In the genomic region with DNA sequence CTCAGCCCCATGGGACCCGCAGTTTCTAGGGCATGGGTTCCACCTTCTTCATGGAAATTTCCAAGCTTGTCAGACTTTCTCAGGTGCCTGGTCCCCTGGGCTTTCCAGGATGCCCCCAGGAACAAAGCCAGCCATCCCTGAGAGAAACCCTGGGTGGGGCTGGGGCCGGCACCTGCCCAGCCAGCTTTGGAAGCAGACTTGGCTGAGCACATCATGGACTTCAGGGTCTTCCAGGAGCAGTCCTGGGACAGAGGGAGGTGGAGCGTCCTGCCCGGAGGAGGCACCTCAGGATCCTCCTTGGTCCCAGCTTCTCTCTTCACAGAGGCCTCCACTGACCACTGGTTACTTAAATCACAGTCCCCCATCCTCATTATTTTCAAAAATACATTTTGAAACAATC, we compare ENCODE assay signal across 27 cellular contexts. TPM values are rescaled to one million over a fixed set of nuclear protein-coding genes. Genes with fewer than 3 reads are reported as not detected.
"Had no signal": no experiment of that assay in that cellular context is flagged by ENCODE, and none has a peak within 500 bp of the region (broad histone marks: within the 10 kb centered on the region; RNA-seq: fewer than 3 reads in every experiment).

No MANE protein-coding gene starts in this region.

- H3K27me3 ChIP-seq: ascending aorta, body of pancreas had no signal

- H3K4me1 ChIP-seq: ascending aorta, body of pancreas had no signal

- DNase-seq: activated B cell treated with CpG ODN at 0.5 μM for 24 hours; activated CD4-positive, alpha-beta T cell treated with anti-CD3 and anti-CD28 coated beads for 1 hour; activated CD4-positive, alpha-beta T cell treated with anti-CD3 and anti-CD28 coated beads, Interleukin-2, amount 10 ng/mL, durations not matched to agents 24 days and 14 days; activated CD4-positive, alpha-beta T cell treated with anti-CD3 and anti-CD28 coated beads, Interleukin-2, amount 50 U/mL, for 48 hours; activated CD8-positive, alpha-beta memory T cell treated with anti-CD3 and anti-CD28 coated beads, Interleukin-2, amount 10 ng/mL, durations not matched to agents 7 days and 5 days; activated effector memory CD4-positive, alpha-beta T cell treated with Interleukin-2 at 50 U/mL for 16 hours; activated naive CD4-positive, alpha-beta T cell; activated T-cell treated with anti-CD3 and anti-CD28 coated beads, Interleukin-2, amount 50 U/mL, for 24 hours; amniotic stem cell; body of pancreas; central memory CD4-positive, alpha-beta T cell; Karpas-422; MM.1S; NCI-H1105; NCI-H1436 treated with DMSO at 0.1 percent for 48 hours; NCI-H187; NCI-H2081; NCI-H510A treated with DMSO at 0.1 percent for 48 hours; NCI-H69; SHP77 treated with DMSO at 0.1 percent for 48 hours; T-helper 17 cell; T-helper 9 cell had no signal

- ATAC-seq: activated CD8-positive, alpha-beta memory T cell treated with anti-CD3 and anti-CD28 coated beads, Interleukin-2, amount 10 ng/mL, durations not matched to agents 7 days and 5 days; body of pancreas; T-helper 17 cell had no signal

- H3K36me3 ChIP-seq: ascending aorta had no signal

- H3K36me3 Mint-ChIP-seq: activated CD8-positive, alpha-beta memory T cell treated with anti-CD3 and anti-CD28 coated beads, Interleukin-2, amount 10 ng/mL, durations not matched to agents 7 days and 5 days; activated naive CD4-positive, alpha-beta T cell treated with anti-CD3 and anti-CD28 coated beads, Interleukin-2, amount 50 U/mL, for 24 hours had no signal

- H3K9me3 Mint-ChIP-seq: activated B cell treated with CpG ODN at 0.5 μM for 24 hours; activated CD4-positive, alpha-beta T cell treated with anti-CD3 and anti-CD28 coated beads, Interleukin-2, amount 10 ng/mL, durations not matched to agents 24 days and 14 days; activated naive CD4-positive, alpha-beta T cell treated with anti-CD3 and anti-CD28 coated beads, Interleukin-2, amount 50 U/mL, for 24 hours; activated T-cell treated with anti-CD3 and anti-CD28 coated beads, Interleukin-2, amount 50 U/mL, for 24 hours had no signal

- H3K4me3 ChIP-seq: ascending aorta, body of pancreas had no signal

- H3K27ac ChIP-seq: ascending aorta, body of pancreas had no signal

- FAIRE-seq: RCC 7860 had no signal

- H3K4me1 Mint-ChIP-seq: activated B cell treated with CpG ODN at 0.5 μM for 24 hours; activated CD4-positive, alpha-beta T cell treated with anti-CD3 and anti-CD28 coated beads, Interleukin-2, amount 10 ng/mL, durations not matched to agents 24 days and 14 days had no signal

- H3K9me3 ChIP-seq: ascending aorta, body of pancreas had no signal

- H3K4me3 Mint-ChIP-seq: activated B cell treated with CpG ODN at 0.5 μM for 24 hours; activated CD4-positive, alpha-beta T cell treated with anti-CD3 and anti-CD28 coated beads, Interleukin-2, amount 10 ng/mL, durations not matched to agents 24 days and 14 days; activated CD8-positive, alpha-beta memory T cell treated with anti-CD3 and anti-CD28 coated beads, Interleukin-2, amount 10 ng/mL, durations not matched to agents 7 days and 5 days; activated naive CD4-positive, alpha-beta T cell treated with anti-CD3 and anti-CD28 coated beads, Interleukin-2, amount 50 U/mL, for 24 hours; activated T-cell treated with anti-CD3 and anti-CD28 coated beads, Interleukin-2, amount 50 U/mL, for 24 hours; activated T-helper 1 cell treated with anti-CD3 and anti-CD28 coated beads, Interleukin-12 subunit alpha, Interleukin-12 subunit beta, Interleukin-2, Interleukin-4 antibody, amounts not matched to agents 30 ng/mL and 10 ng/mL and 1 ng/mL, durations not matched to agents 14 hours and 24 hours and 36 hours; T-helper 17 cell had no signal

- H3K27ac Mint-ChIP-seq: activated B cell treated with CpG ODN at 0.5 μM for 24 hours; activated CD4-positive, alpha-beta T cell treated with anti-CD3 and anti-CD28 coated beads, Interleukin-2, amount 10 ng/mL, durations not matched to agents 24 days and 14 days; activated CD8-positive, alpha-beta memory T cell treated with anti-CD3 and anti-CD28 coated beads, Interleukin-2, amount 10 ng/mL, durations not matched to agents 7 days and 5 days; activated naive CD4-positive, alpha-beta T cell treated with anti-CD3 and anti-CD28 coated beads, Interleukin-2, amount 50 U/mL, for 24 hours; activated T-cell treated with anti-CD3 and anti-CD28 coated beads, Interleukin-2, amount 50 U/mL, for 24 hours; activated T-helper 1 cell treated with anti-CD3 and anti-CD28 coated beads, Interleukin-12 subunit alpha, Interleukin-12 subunit beta, Interleukin-2, Interleukin-4 antibody, amounts not matched to agents 30 ng/mL and 10 ng/mL and 1 ng/mL, durations not matched to agents 14 hours and 24 hours and 36 hours; T-helper 17 cell had no signal

RNA-seq across cellular contexts. Expression of a gene that starts 13.5 kb away (rescaled TPM):
- total RNA-seq: activated CD4-positive, alpha-beta T cell treated with anti-CD3 and anti-CD28 coated beads, Interleukin-2, amount 10 ng/mL, durations not matched to agents 24 days and 14 days; activated CD8-positive, alpha-beta memory T cell treated with anti-CD3 and anti-CD28 coated beads, Interleukin-2, amount 10 ng/mL, durations not matched to agents 7 days and 5 days; activated T-helper 1 cell treated with anti-CD3 and anti-CD28 coated beads, Interleukin-12 subunit alpha, Interleukin-12 subunit beta, Interleukin-2, Interleukin-4 antibody, amounts not matched to agents 30 ng/mL and 10 ng/mL and 1 ng/mL, durations not matched to agents 14 hours and 24 hours and 36 hours; ascending aorta; bronchial epithelial cell; T-helper 17 cell had no signal
